Comparison of ENCODE assay signal across 9 cellular contexts in the genomic region with DNA sequence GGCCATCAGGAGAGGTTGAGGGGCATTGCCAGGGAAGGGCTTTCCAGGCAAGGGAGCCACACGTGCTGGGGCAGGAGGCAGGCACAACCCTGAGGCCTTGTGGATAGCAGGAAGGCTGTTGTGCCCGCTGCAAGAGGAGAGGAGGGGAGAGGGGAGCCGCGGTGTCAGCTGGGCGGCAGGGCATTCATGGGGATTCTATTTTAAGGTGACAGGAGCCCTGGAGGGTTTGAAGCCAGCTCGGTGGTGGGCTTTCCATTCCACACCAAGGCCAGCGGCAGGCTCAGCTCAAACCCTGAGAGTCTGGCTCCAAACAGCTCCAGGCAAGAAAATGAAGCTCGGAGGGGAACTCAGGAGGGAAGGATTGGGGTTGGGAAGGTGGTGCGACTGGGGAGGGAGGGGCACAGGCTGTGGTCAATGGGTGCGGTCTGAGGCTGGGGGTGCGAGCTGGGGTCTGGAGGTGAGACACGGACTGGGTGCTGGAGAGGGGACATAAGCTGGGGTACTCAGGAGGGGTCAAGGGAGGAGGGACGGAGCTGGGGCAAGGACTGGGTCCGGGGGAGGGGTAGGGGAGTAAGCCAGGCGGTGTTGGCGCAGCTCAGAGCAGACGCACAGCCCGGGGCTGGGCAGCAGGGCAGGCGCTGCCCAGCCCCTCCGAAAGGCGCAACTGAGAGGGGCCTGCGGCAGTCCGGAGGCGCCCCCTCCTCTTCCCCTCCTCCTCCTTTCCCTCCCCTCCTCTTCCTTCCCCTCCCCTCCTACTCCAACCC. TPM values are rescaled to one million over a fixed set of nuclear protein-coding genes. Genes with fewer than 3 reads are reported as not detected.
A peak's percentile ranks its signal among the peaks of the same experiment; 100 is the strongest.
DNase-seq lines count a peak whose midpoint lies in the region; TF ChIP-seq lines count a peak whose summit lies in the region.
"Had no signal": no experiment of that assay in that cellular context is flagged by ENCODE, and none has a peak within 500 bp of the region (broad histone marks: within the 10 kb centered on the region; RNA-seq: fewer than 3 reads in every experiment).

No MANE protein-coding gene starts in this region.

- no peak for TF ChIP-seq CTCF in uterus (IDR thresholded peaks at IDR 0.05)

- CTCF ChIA-PET in activated naive CD4-positive, alpha-beta T cell treated with anti-CD3 and anti-CD28 coated beads, Interleukin-2, amount 10 ng/mL, durations not matched to agents 7 days and 5 days (lab: Charles Lee), result interaction anchor here (0.9 to 5.7 kb wide), 13 partner anchors 9 to 1056 kb away, joined by 3 to 28 read pairs (median 3); partner anchors contain the start of gene PLXNA1

- peak overlapping the region; percentile 62 for H3K4me3 ChIP-seq in effector memory CD4-positive, alpha-beta T cell (ENCODE audit: insufficient read depth, low read depth, low read length, poor library complexity, severe bottlenecking)
- H3K4me3 ChIP-seq in uterus, result peak overlapping the region; percentile 28 to 42

- no peaks in the 10 kb centered on the region for H3K9me3 Mint-ChIP-seq in activated naive CD4-positive, alpha-beta T cell treated with anti-CD3 and anti-CD28 coated beads, Interleukin-2, amount 10 ng/mL, durations not matched to agents 7 days and 5 days

- peaks cover 10% of the 10 kb centered on the region for H3K4me1 Mint-ChIP-seq in activated naive CD4-positive, alpha-beta T cell treated with anti-CD3 and anti-CD28 coated beads, Interleukin-2, amount 10 ng/mL, durations not matched to agents 7 days and 5 days

- H3K27ac Mint-ChIP-seq in activated naive CD4-positive, alpha-beta T cell treated with anti-CD3 and anti-CD28 coated beads, Interleukin-2, amount 10 ng/mL, durations not matched to agents 7 days and 5 days, result no peak overlapping the region

- H3K27me3 Mint-ChIP-seq in activated naive CD4-positive, alpha-beta T cell treated with anti-CD3 and anti-CD28 coated beads, Interleukin-2, amount 10 ng/mL, durations not matched to agents 7 days and 5 days, result peaks cover 39% of the 10 kb centered on the region

- H3K4me3 Mint-ChIP-seq in activated naive CD4-positive, alpha-beta T cell treated with anti-CD3 and anti-CD28 coated beads, Interleukin-2, amount 10 ng/mL, durations not matched to agents 7 days and 5 days, result peak overlapping the region; percentile 57

- peaks cover 3% of the 10 kb centered on the region for H3K27me3 ChIP-seq in effector memory CD4-positive, alpha-beta T cell (replicated peaks; ENCODE audit: control insufficient read depth, insufficient read depth, low read length, poor library complexity, severe bottlenecking)
- no peaks in the 10 kb centered on the region for H3K27me3 ChIP-seq in uterus
- H3K27me3 ChIP-seq: thyroid gland had no signal

- no peak overlapping the region for H3K27ac ChIP-seq in effector memory CD4-positive, alpha-beta T cell (ENCODE audit: insufficient read depth, low read length, poor library complexity, severe bottlenecking)
- H3K27ac ChIP-seq in uterus, result peak overlapping the region; percentile 33 to 59

- H3K36me3 Mint-ChIP-seq in activated naive CD4-positive, alpha-beta T cell treated with anti-CD3 and anti-CD28 coated beads, Interleukin-2, amount 10 ng/mL, durations not matched to agents 7 days and 5 days, result no peaks in the 10 kb centered on the region

- TF ChIP-seq POLR2A in uterus (IDR thresholded peaks at IDR 0.05), result no peak

- no peaks in the 10 kb centered on the region for H3K36me3 ChIP-seq in effector memory CD4-positive, alpha-beta T cell (ENCODE audit: control insufficient read depth, insufficient read depth, low read length)
- H3K36me3 ChIP-seq in uterus, result no peaks in the 10 kb centered on the region
- H3K36me3 ChIP-seq: thyroid gland had no signal

- H3K9me3 ChIP-seq in effector memory CD4-positive, alpha-beta T cell (ENCODE audit: control insufficient read depth, low read length), result no peaks in the 10 kb centered on the region
- H3K9me3 ChIP-seq in uterus, result no peaks in the 10 kb centered on the region
- H3K9me3 ChIP-seq: thyroid gland had no signal

- intact Hi-C loops in uterus (cut with DNase I; ENCODE audit: low total_unique reads), result loop anchor here (10.0 kb wide), 1 partner anchor 882 kb away; no protein-coding TSS in a partner anchor

- no peaks in the 10 kb centered on the region for H3K4me1 ChIP-seq in effector memory CD4-positive, alpha-beta T cell (ENCODE audit: control insufficient read depth, insufficient read depth, low read length, poor library complexity, severe bottlenecking)
- peaks cover 0 to 6% of the 10 kb centered on the region in 2 donors for H3K4me1 ChIP-seq in uterus

- DNase-seq in activated naive CD4-positive, alpha-beta T cell treated with anti-CD3 and anti-CD28 coated beads, Interleukin-2, amount 10 ng/mL, durations not matched to agents 7 days and 5 days, result no peak
- DNase-seq in activated naive CD4-positive, alpha-beta T cell treated with anti-CD3 and anti-CD28 coated beads, Interleukin-2, amount 50 U/mL, for 16 hours, result no peak
- no peak for DNase-seq in effector memory CD4-positive, alpha-beta T cell
- DNase-seq in midbrain (lab: John Stamatoyannopoulos, UW) (peak; percentile 44), uterus (peak in 1 of 2 donors; percentile 22), HK-2 (ENCODE audit: unreplicated experiment) (no peak), NCI-H524 (lab: John Stamatoyannopoulos, UW) (no peak)
- DNase-seq in stimulated activated CD4-positive, alpha-beta T cell treated with anti-CD3 and anti-CD28 coated beads, Interleukin-4, amount 100 ng/mL, for 4 hours, result no peak

RNA-seq across cellular contexts. Expression of gene TPRA1, which starts 43.4 kb away (rescaled TPM):
- total RNA-seq in uterus, result 10 to 100 TPM; 22.4 to 72.5 (median 37.7) TPM

RNA-seq across cellular contexts. Expression of gene MCM2, which starts 51.1 kb away (rescaled TPM):
- 10 to 100 TPM in 2 of 4 donors, 1 to 10 TPM in 2; 5.9 to 80.3 (median 15.7) TPM for total RNA-seq in uterus
